ENCODE assay signal across 1 cellular context in the genomic region with DNA sequence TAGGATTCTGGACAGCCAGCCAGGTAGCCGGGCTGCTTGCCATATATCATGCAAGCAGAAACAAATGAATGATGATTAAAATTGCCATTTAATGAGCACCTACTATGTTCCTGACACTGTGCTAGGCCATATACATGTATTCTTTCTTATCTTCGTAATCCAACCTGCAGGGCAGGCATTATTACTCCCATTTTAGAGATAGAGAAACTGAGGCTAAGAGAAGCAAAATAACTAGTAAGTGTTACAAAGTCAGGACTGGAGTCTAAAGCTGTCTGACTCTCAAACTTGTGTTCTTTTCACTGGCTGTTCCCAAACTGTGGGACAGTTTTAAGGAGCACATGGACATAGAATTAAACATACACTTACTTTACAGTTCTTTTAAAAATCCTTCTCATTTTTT.
A peak's percentile ranks its signal among the peaks of the same experiment; 100 is the strongest.
TF ChIP-seq lines count a peak whose summit lies in the region.

No MANE protein-coding gene starts in this region.

TF ChIP-seq in HepG2, 621 proteins besides CTCF, POLR2A, EP300 and RAD21:
- no peak for TF ChIP-seq RBAK (CRISPR knock-in tag; IDR thresholded peaks at IDR 0.05)
- TF ChIP-seq ZNF629 (CRISPR knock-in tag; conservative IDR thresholded peaks at IDR 0.05): peak; percentile 81
- TF ChIP-seq ELF3 (CRISPR knock-in tag; IDR thresholded peaks at IDR 0.05): no peak
TF ChIP-seq in HepG2: peak in this region for 1.
